Comparison of ENCODE assay signal across 18 cellular contexts in the genomic region with DNA sequence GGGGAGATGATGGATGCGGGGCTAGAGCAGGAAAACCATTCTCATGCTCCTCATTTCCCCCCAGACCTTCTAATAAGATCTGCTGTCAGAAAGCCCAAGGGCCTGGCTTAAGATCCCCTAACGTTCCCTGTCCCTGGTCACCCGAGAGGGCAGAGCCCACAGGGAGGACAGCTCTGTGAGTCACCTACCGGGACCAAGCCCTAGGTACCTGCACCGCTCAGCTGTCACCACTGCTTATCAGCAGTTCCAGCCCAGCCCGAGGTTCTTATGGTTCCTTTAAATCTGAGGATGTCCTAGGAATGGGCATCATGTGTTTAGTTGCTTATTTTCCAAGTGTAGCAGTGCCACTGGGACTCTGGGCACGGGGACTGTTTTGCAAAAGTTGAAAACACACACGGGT. TPM values are rescaled to one million over a fixed set of nuclear protein-coding genes. Genes with fewer than 3 reads are reported as not detected.
DNase-seq lines count a peak whose midpoint lies in the region; ATAC-seq, FAIRE-seq and TF ChIP-seq lines count a peak whose summit lies in the region.
"Had no signal": no experiment of that assay in that cellular context is flagged by ENCODE, and none has a peak within 500 bp of the region (broad histone marks: within the 10 kb centered on the region; RNA-seq: fewer than 3 reads in every experiment).

No MANE protein-coding gene starts in this region.

- no peaks in the 10 kb centered on the region for H3K9me3 Mint-ChIP-seq in activated T-cell treated with anti-CD3 and anti-CD28 coated beads, Interleukin-2, amount 50 U/mL, for 72 hours
- H3K9me3 Mint-ChIP-seq in neural progenitor cell: peaks cover 3% of the 10 kb centered on the region

- H3K4me3 Mint-ChIP-seq in activated T-cell treated with anti-CD3 and anti-CD28 coated beads, Interleukin-2, amount 50 U/mL, for 72 hours: no peak overlapping the region
- no peak overlapping the region for H3K4me3 Mint-ChIP-seq in neural progenitor cell

- peaks cover 64% of the 10 kb centered on the region for H3K4me1 Mint-ChIP-seq in activated T-cell treated with anti-CD3 and anti-CD28 coated beads, Interleukin-2, amount 50 U/mL, for 72 hours (ENCODE audit: low read depth)
- peaks cover 19% of the 10 kb centered on the region for H3K4me1 Mint-ChIP-seq in neural progenitor cell

- H2BK5ac ChIP-seq in IMR-90 (ENCODE audit: low read depth, low read length, poor library complexity, severe bottlenecking) (no peak overlapping the region), H1 (ENCODE audit: low read depth, low read length) (no peak overlapping the region)

- H2BK20ac ChIP-seq in IMR-90 (ENCODE audit: low read depth, low read length) (no peak overlapping the region), H1 (ENCODE audit: low read length) (no peak overlapping the region)

- TF ChIP-seq EP300 in H1 (IDR thresholded peaks at IDR 0.05; ENCODE audit: borderline replicate concordance in 1 of 2, low read depth in 2 of 2, low read length in 2 of 2): no peak

- H3K56ac ChIP-seq in IMR-90 (ENCODE audit: extremely low read depth, insufficient read depth, low read length) (no peak overlapping the region), H1 (replicated peaks; ENCODE audit: insufficient read length, low read depth, low read length) (no peak overlapping the region)

- H3K4ac ChIP-seq in IMR-90 (ENCODE audit: low read depth, low read length): no peak overlapping the region
- H3K4ac ChIP-seq in H1 (replicated peaks; ENCODE audit: insufficient read length, low read depth, low read length): no peak overlapping the region

- TF ChIP-seq POLR2A in IMR-90 (IDR thresholded peaks at IDR 0.05; ENCODE audit: low read depth, low read length) (no peak), H1 (IDR thresholded peaks at IDR 0.05; ENCODE audit: control extremely low read depth in 1 of 2, low read depth in 2 of 2, low read length in 2 of 2) (no peak)

- H3K27ac ChIP-seq in IMR-90 (ENCODE audit: insufficient read depth, low read length) (no peak overlapping the region), H1 (ENCODE audit: low read depth, low read length) (no peak overlapping the region), neural progenitor cell (no peak overlapping the region), WERI-Rb-1 (no peak overlapping the region)
- H3K27ac ChIP-seq: C4-2B had no signal

- WGBS in IMR-90 (ENCODE audit: extremely low coverage in 2 of 2, insufficient read length in 1 of 2), 2 experiments: 85% methylated on average over 4 of the region's 8 CpGs; no CpG with 5 or more reads in 1 of the 2 experiments
- WGBS in H1 (ENCODE audit: extremely low coverage in 1 of 2, insufficient coverage in 1 of 2, insufficient read length in 1 of 2, insufficient replicate concordance in 2 of 2, low coverage in 1 of 2, low lambda C conversion rate in 2 of 2, missing lambda C conversion rate in 1 of 2), 2 experiments: 91% methylated on average over 8 of the region's 8 CpGs; no CpG with 5 or more reads in 1 of the 2 experiments

- H2BK15ac ChIP-seq in IMR-90 (ENCODE audit: low read depth, low read length): no peak overlapping the region
- H2BK15ac ChIP-seq in H1 (ENCODE audit: low read length): no peak overlapping the region

- no peak overlapping the region for H3K4me3 ChIP-seq in IMR-90 (ENCODE audit: insufficient read depth, low read depth, low read length)
- H3K4me3 ChIP-seq in H1 (ENCODE audit: extremely low read depth in 1 of 4, insufficient read depth in 2 of 4, low read depth in 3 of 4, low read length in 4 of 4): no peak overlapping the region
- H3K4me3 ChIP-seq in neural progenitor cell: no peak overlapping the region
- no peak overlapping the region for H3K4me3 ChIP-seq in WERI-Rb-1 (ENCODE audit: low read depth, low read length)

- H3K27me3 Mint-ChIP-seq in activated T-cell treated with anti-CD3 and anti-CD28 coated beads, Interleukin-2, amount 50 U/mL, for 72 hours (ENCODE audit: low read depth): no peaks in the 10 kb centered on the region
- peaks cover 3% of the 10 kb centered on the region for H3K27me3 Mint-ChIP-seq in neural progenitor cell (ENCODE audit: insufficient read depth, low read depth)

- peaks cover 20% of the 10 kb centered on the region; the same call in 1 of the 2 replicates for H3K9me1 ChIP-seq in IMR-90 (ENCODE audit: insufficient read depth, low read length)

- no peak overlapping the region for H2BK12ac ChIP-seq in H1 (ENCODE audit: low read depth, low read length)

- H2BK120ac ChIP-seq in IMR-90 (ENCODE audit: low read depth, low read length): no peak overlapping the region
- no peak overlapping the region for H2BK120ac ChIP-seq in H1 (replicated peaks; ENCODE audit: low read depth, low read length)

- no peaks in the 10 kb centered on the region for H3K36me3 Mint-ChIP-seq in activated T-cell treated with anti-CD3 and anti-CD28 coated beads, Interleukin-2, amount 50 U/mL, for 72 hours (ENCODE audit: insufficient read depth in 2 of 2)
- no peaks in the 10 kb centered on the region for H3K36me3 Mint-ChIP-seq in neural progenitor cell

- H3K23ac ChIP-seq in IMR-90 (ENCODE audit: low read depth, low read length) (peak overlapping the region; percentile 29), H1 (ENCODE audit: insufficient read length) (no peak overlapping the region)

- H2AK5ac ChIP-seq in IMR-90 (ENCODE audit: low read depth, low read length): no peak overlapping the region
- no peak overlapping the region for H2AK5ac ChIP-seq in H1 (ENCODE audit: low read depth, low read length)

- H4K8ac ChIP-seq in IMR-90 (ENCODE audit: low read depth in 2 of 2, low read length in 2 of 2) (no peak overlapping the region), H1 (ENCODE audit: extremely low read depth, insufficient read depth, low read length) (no peak overlapping the region)

- POLR2A ChIA-PET in IMR-90 (lab: Charles Lee; ENCODE audit: unreplicated experiment): no interaction called here
- POLR2A ChIA-PET in H1 (lab: Charles Lee; ENCODE audit: partially characterized antibody): no interaction called here

- peaks cover 2% of the 10 kb centered on the region for H3K4me1 ChIP-seq in IMR-90 (ENCODE audit: control insufficient read depth, insufficient read depth, low read length)
- peaks cover 0 to 10% (median 8%) of the 10 kb centered on the region in 4 experiments; a peak in 4 of 7 replicates for H3K4me1 ChIP-seq in H1 (replicated peaks in 1 of 4; ENCODE audit: control insufficient read depth in 3 of 4, insufficient read depth in 4 of 4, low read length in 3 of 4)
- H3K4me1 ChIP-seq in neural progenitor cell: peaks cover 8% of the 10 kb centered on the region

- H3K4me2 ChIP-seq in IMR-90 (ENCODE audit: low read depth, low read length): no peak overlapping the region
- 0 out of 4 replicates have a peak overlapping the region, but pooled peaks of 1 of the 2 experiments have one; percentile 15 for H3K4me2 ChIP-seq in H1 (ENCODE audit: insufficient read depth in 1 of 2, low read depth in 2 of 2, low read length in 2 of 2)
- H3K4me2 ChIP-seq in neural progenitor cell: no peak overlapping the region

- no peak for ATAC-seq in activated T-cell treated with anti-CD3 and anti-CD28 coated beads, Interleukin-2, amount 50 U/mL, for 72 hours (replicated peaks in 1 of 2)
- no peak for ATAC-seq in IMR-90 (ENCODE audit: low read depth)
- ATAC-seq: HCT116, PC-3 had no signal

- in situ Hi-C loops in IMR-90 (cut with MboI; ENCODE audit: low sequenced_read_pairs): no loop called here

- H3K14ac ChIP-seq in IMR-90 (replicated peaks; ENCODE audit: low read depth, low read length) (no peak overlapping the region; the same call in 1 of the 2 replicates), H1 (ENCODE audit: insufficient read length) (no peak overlapping the region)

- H4K20me1 ChIP-seq in IMR-90 (ENCODE audit: insufficient read depth, low read length) (no peaks in the 10 kb centered on the region; the same call in 1 of the 2 replicates), H1 (replicated peaks in 1 of 2; ENCODE audit: control insufficient read depth in 1 of 2, insufficient read depth in 2 of 2, low read length in 2 of 2) (no peaks in the 10 kb centered on the region), neural progenitor cell (ENCODE audit: low read depth) (no peaks in the 10 kb centered on the region)

- H3K9ac ChIP-seq in IMR-90 (ENCODE audit: low read depth, low read length) (no peak overlapping the region), H1 (replicated peaks in 1 of 4; ENCODE audit: extremely low read depth in 1 of 4, low read depth in 3 of 4, low read length in 3 of 4) (no peak overlapping the region), neural progenitor cell (no peak overlapping the region)

- no peak overlapping the region for H2AFZ ChIP-seq in IMR-90 (replicated peaks; ENCODE audit: low read length, poor library complexity)
- no peak overlapping the region for H2AFZ ChIP-seq in H1 (ENCODE audit: low read length)
- no peak overlapping the region for H2AFZ ChIP-seq in neural progenitor cell (replicated peaks)

- H4K91ac ChIP-seq in IMR-90 (ENCODE audit: insufficient read depth, low read depth, low read length) (no peak overlapping the region), H1 (replicated peaks; ENCODE audit: insufficient read length, low read length) (peak overlapping the region; percentile 25)

- H3K79me1 ChIP-seq in IMR-90 (ENCODE audit: low read depth in 1 of 2, low read length in 2 of 2) (peaks cover 36 to 79% of the 10 kb centered on the region in 2 experiments), H1 (ENCODE audit: low read depth, low read length) (no peaks in the 10 kb centered on the region; the same call in 1 of the 2 replicates)

- dilution Hi-C loops in IMR-90 (cut with HindIII; ENCODE audit: low sequenced_read_pairs, unreplicated experiment): no loop called here

- H3K36me3 ChIP-seq in IMR-90 (ENCODE audit: control insufficient read depth, insufficient read depth, low read length) (no peaks in the 10 kb centered on the region), H1 (ENCODE audit: control insufficient read depth in 2 of 4, insufficient read depth in 4 of 4, low read length in 3 of 4) (no peaks in the 10 kb centered on the region), neural progenitor cell (no peaks in the 10 kb centered on the region), WERI-Rb-1 (no peaks in the 10 kb centered on the region)

- CTCF ChIA-PET in IMR-90 (lab: Yijun Ruan, JAX): no interaction called here
- CTCF ChIA-PET in H1 (lab: Charles Lee; ENCODE audit: partially characterized antibody): interaction anchor here (1.2 to 2.6 kb wide), 2 partner anchors 27 to 124 kb away, joined by 4 to 10 read pairs; no protein-coding TSS in a partner anchor

- H4K5ac ChIP-seq in IMR-90 (ENCODE audit: low read depth, low read length): no peak overlapping the region
- H4K5ac ChIP-seq in H1 (ENCODE audit: insufficient read length, low read depth, low read length): no peak overlapping the region

- TF ChIP-seq CTCF in IMR-90 (conservative IDR thresholded peaks at IDR 0.05; ENCODE audit: low read depth, low read length) (no peak), H1 (IDR thresholded peaks at IDR 0.05; ENCODE audit: control extremely low read depth in 1 of 3, insufficient read depth in 1 of 3, low read depth in 1 of 3, low read length in 3 of 3) (no peak), neural progenitor cell (IDR thresholded peaks at IDR 0.05) (no peak), WERI-Rb-1 (IDR thresholded peaks at IDR 0.05; ENCODE audit: low read depth, low read length) (no peak)

- no peaks in the 10 kb centered on the region for H3K27me3 ChIP-seq in IMR-90 (ENCODE audit: control insufficient read depth, insufficient read depth, low read length)
- H3K27me3 ChIP-seq in H1 (replicated peaks in 1 of 4; ENCODE audit: control insufficient read depth in 3 of 4, extremely low read depth in 1 of 4, insufficient read depth in 3 of 4, low read length in 3 of 4): no peaks in the 10 kb centered on the region
- no peaks in the 10 kb centered on the region for H3K27me3 ChIP-seq in neural progenitor cell
- H3K27me3 ChIP-seq in WERI-Rb-1 (ENCODE audit: insufficient read depth, low read depth, severe bottlenecking): no peaks in the 10 kb centered on the region

- no peak for FAIRE-seq in H1 (lab: Jason Lieb, UNC)
- FAIRE-seq: A204.1, G401.6 had no signal

- no peak overlapping the region for H3K18ac ChIP-seq in IMR-90 (ENCODE audit: low read depth, low read length)
- H3K18ac ChIP-seq in H1 (ENCODE audit: extremely low read depth, low read length): no peak overlapping the region

- no peak for DNase-seq in activated T-cell treated with anti-CD3 and anti-CD28 coated beads, Interleukin-2, amount 50 U/mL, for 72 hours
- no peak for DNase-seq in activated T-cell treated with anti-CD3 and anti-CD28 coated beads, Interleukin-2, amount 50 U/mL, for 48 hours
- no peak for DNase-seq in IMR-90
- no peak for DNase-seq in H1 (ENCODE audit: low read depth in 1 of 2, low spot score in 2 of 2)
- DNase-seq in neural progenitor cell (ENCODE audit: low spot score): no peak
- DNase-seq in pons (ENCODE audit: low spot score): no peak
- DNase-seq in NCI-H2081 treated with DMSO at 0.1 percent for 48 hours (lab: John Stamatoyannopoulos, UW): no peak
- no peak for DNase-seq in WERI-Rb-1
- DNase-seq: DMS79 treated with DMSO at 0.1 percent for 48 hours, NCI-H1048, NCI-H146, NCI-H69, PC-3 had no signal

- H2AK9ac ChIP-seq in IMR-90 (replicated peaks; ENCODE audit: low read depth, low read length, poor library complexity): no peak overlapping the region

- TF ChIP-seq RAD21 in IMR-90 (IDR thresholded peaks at IDR 0.05; ENCODE audit: low read length): no peak
- TF ChIP-seq RAD21 in H1 (IDR thresholded peaks at IDR 0.05 in 1 of 2, conservative IDR thresholded peaks at IDR 0.05 in 1 of 2; ENCODE audit: low read depth in 2 of 2, low read length in 2 of 2): no peak

- H3K23me2 ChIP-seq in H1 (ENCODE audit: low read depth, low read length): no peaks in the 10 kb centered on the region

- peak overlapping the region; percentile 21 for H3K27ac Mint-ChIP-seq in activated T-cell treated with anti-CD3 and anti-CD28 coated beads, Interleukin-2, amount 50 U/mL, for 72 hours
- H3K27ac Mint-ChIP-seq in neural progenitor cell: peak overlapping the region; percentile 91

- BruUV-seq in IMR-90 (replicated peaks; lab: Mats Ljungman, UMichigan): no TSS peak

- intact Hi-C loops in IMR-90 (cut with micrococcal nuclease): no loop called here

- H3K79me2 ChIP-seq in H1 (ENCODE audit: control insufficient read depth in 1 of 2, insufficient read depth in 2 of 2, low read length in 2 of 2) (no peaks in the 10 kb centered on the region), neural progenitor cell (ENCODE audit: low read depth) (no peaks in the 10 kb centered on the region)

- H3K9me3 ChIP-seq in IMR-90 (ENCODE audit: control insufficient read depth, insufficient read depth, low read length) (no peaks in the 10 kb centered on the region), H1 (ENCODE audit: insufficient read depth in 2 of 2, low read depth in 1 of 2, low read length in 1 of 2) (no peaks in the 10 kb centered on the region), neural progenitor cell (ENCODE audit: low read depth) (no peaks in the 10 kb centered on the region), WERI-Rb-1 (ENCODE audit: severe bottlenecking) (no peaks in the 10 kb centered on the region)

- H3F3A ChIP-seq in neural progenitor cell (ENCODE audit: low read depth): no peaks in the 10 kb centered on the region

RNA-seq across cellular contexts. Expression of a gene that starts 53.0 kb away (rescaled TPM):
- 10 to 100 TPM; 21.9 to 25.6 TPM for total RNA-seq in activated T-cell treated with anti-CD3 and anti-CD28 coated beads, Interleukin-2, amount 50 U/mL, for 72 hours
- total RNA-seq in IMR-90 (2012; rRNA removed): 12.8 and 13.8 TPM in 2 replicates
- 16.0 and 16.9 TPM in 2 replicates for polyA plus RNA-seq in IMR-90 (2012; rRNA removed)
- polyA plus RNA-seq in IMR-90 (2012; cell fraction: cytosol; rRNA removed): 8.3 and 9.4 TPM in 2 replicates
- 23.5 and 28.3 TPM in 2 replicates for polyA plus RNA-seq in IMR-90 (2012; cell fraction: nucleus; rRNA removed; ENCODE audit: low replicate concordance)
- 2.8 and 3.4 TPM in 2 replicates for total RNA-seq in H1 (2021; fragmentation: NEBNext Ultra II Directional; extraction: Animal tissue kit (Norgen Biotek cat#: 25700))
- 1.4 and 2.0 TPM in 2 replicates for polyA plus RNA-seq in H1 (2011; rRNA removed)
- polyA plus RNA-seq in H1 (2011; cell fraction: cytosol; rRNA removed): 1.5 TPM
- polyA plus RNA-seq in H1 (2011; cell fraction: nucleus; rRNA removed): 2.8 TPM
- polyA plus RNA-seq in H1 (2012, experiment 1 of 2): 2.0 to 2.7 TPM (median 2.5 TPM) in 4 replicates
- 1.3 TPM for polyA plus RNA-seq in H1 (2012, experiment 2 of 2)
- 1.7 TPM for polyA plus RNA-seq in H1 (2013, experiment 1 of 2)
- polyA plus RNA-seq in H1 (2013, experiment 2 of 2): 1.8 TPM
- polyA minus RNA-seq in H1 (2011; rRNA and poly(A)+ RNA removed): 4.0 and 4.1 TPM in 2 replicates
- 2.3 TPM for polyA minus RNA-seq in H1 (2011; cell fraction: cytosol; rRNA and poly(A)+ RNA removed)
- 3.2 TPM for polyA minus RNA-seq in H1 (2011; cell fraction: nucleus; rRNA and poly(A)+ RNA removed)
- total RNA-seq in neural progenitor cell (ENCODE audit: low replicate concordance): 0.32 and 0.59 TPM in 2 replicates
- total RNA-seq: HT-29 had no signal
